Comparison of ENCODE assay signal across 1 cellular context in the genomic region with DNA sequence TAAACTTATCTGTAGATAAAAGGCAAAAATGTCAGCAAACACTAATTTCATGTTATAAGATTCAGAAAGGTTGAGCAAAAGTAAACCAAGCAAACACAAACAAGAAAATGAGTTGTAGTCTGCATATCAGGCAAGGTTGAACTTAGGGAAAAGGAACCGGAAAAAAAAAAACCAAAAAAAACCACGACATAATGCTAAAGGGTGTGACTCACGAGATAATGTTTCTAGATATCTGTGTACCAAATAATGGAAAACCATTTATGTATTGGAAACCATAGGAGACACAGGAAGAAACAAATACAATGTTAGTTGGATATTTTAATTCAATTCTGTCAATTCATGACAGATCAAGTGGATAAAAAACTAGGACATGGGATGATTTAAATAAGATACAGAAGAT.
TF ChIP-seq lines count a peak whose summit lies in the region.

No MANE protein-coding gene starts in this region.

TF ChIP-seq in K562, 482 proteins besides CTCF, POLR2A, EP300 and RAD21 (continued from another document):
- TF ChIP-seq, protein P1, sequence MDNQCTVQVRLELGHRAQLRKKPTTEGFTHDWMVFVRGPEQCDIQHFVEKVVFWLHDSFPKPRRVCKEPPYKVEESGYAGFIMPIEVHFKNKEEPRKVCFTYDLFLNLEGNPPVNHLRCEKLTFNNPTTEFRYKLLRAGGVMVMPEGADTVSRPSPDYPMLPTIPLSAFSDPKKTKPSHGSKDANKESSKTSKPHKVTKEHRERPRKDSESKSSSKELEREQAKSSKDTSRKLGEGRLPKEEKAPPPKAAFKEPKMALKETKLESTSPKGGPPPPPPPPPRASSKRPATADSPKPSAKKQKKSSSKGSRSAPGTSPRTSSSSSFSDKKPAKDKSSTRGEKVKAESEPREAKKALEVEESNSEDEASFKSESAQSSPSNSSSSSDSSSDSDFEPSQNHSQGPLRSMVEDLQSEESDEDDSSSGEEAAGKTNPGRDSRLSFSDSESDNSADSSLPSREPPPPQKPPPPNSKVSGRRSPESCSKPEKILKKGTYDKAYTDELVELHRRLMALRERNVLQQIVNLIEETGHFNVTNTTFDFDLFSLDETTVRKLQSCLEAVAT (IDR thresholded peaks at IDR 0.05) = no peak
- no peak for TF ChIP-seq ZNF354B (CRISPR knock-in tag; IDR thresholded peaks at IDR 0.05)
- TF ChIP-seq CREB1 (IDR thresholded peaks at IDR 0.05) = no peak
- TF ChIP-seq CREB1 (CRISPR knock-in tag; IDR thresholded peaks at IDR 0.05) = no peak
- no peak for TF ChIP-seq TBP (optimal IDR thresholded peaks at IDR 0.05; ENCODE audit: low read depth, low read length)
- TF ChIP-seq ZNF311 (CRISPR knock-in tag; IDR thresholded peaks at IDR 0.05) = no peak
- TF ChIP-seq DDX20 (tag; IDR thresholded peaks at IDR 0.05; ENCODE audit: low read depth) = no peak
- no peak for TF ChIP-seq SAP30 (IDR thresholded peaks at IDR 0.05; ENCODE audit: borderline replicate concordance, insufficient read depth, low read depth, low read length, poor library complexity, severe bottlenecking)
- TF ChIP-seq, protein P2, sequence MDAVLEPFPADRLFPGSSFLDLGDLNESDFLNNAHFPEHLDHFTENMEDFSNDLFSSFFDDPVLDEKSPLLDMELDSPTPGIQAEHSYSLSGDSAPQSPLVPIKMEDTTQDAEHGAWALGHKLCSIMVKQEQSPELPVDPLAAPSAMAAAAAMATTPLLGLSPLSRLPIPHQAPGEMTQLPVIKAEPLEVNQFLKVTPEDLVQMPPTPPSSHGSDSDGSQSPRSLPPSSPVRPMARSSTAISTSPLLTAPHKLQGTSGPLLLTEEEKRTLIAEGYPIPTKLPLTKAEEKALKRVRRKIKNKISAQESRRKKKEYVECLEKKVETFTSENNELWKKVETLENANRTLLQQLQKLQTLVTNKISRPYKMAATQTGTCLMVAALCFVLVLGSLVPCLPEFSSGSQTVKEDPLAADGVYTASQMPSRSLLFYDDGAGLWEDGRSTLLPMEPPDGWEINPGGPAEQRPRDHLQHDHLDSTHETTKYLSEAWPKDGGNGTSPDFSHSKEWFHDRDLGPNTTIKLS (IDR thresholded peaks at IDR 0.05; ENCODE audit: borderline replicate concordance, low read depth) = no peak
- TF ChIP-seq RFX1 (IDR thresholded peaks at IDR 0.05) = peak; percentile 19; the same call in 1 of the 2 replicates
- TF ChIP-seq, protein P3, sequence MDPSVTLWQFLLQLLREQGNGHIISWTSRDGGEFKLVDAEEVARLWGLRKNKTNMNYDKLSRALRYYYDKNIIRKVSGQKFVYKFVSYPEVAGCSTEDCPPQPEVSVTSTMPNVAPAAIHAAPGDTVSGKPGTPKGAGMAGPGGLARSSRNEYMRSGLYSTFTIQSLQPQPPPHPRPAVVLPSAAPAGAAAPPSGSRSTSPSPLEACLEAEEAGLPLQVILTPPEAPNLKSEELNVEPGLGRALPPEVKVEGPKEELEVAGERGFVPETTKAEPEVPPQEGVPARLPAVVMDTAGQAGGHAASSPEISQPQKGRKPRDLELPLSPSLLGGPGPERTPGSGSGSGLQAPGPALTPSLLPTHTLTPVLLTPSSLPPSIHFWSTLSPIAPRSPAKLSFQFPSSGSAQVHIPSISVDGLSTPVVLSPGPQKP (CRISPR knock-in tag; IDR thresholded peaks at IDR 0.05) = no peak
- no peak for TF ChIP-seq PHF21A (IDR thresholded peaks at IDR 0.05; ENCODE audit: borderline replicate concordance, low read depth)
- TF ChIP-seq ARHGAP35 (IDR thresholded peaks at IDR 0.05; ENCODE audit: partially characterized antibody) = no peak
- TF ChIP-seq DPF2 (IDR thresholded peaks at IDR 0.05) = peak; percentile 54; the same call in 1 of the 2 replicates
- TF ChIP-seq FOXJ3 (CRISPR knock-in tag; IDR thresholded peaks at IDR 0.05) = no peak
- TF ChIP-seq FOXJ2 (tag; IDR thresholded peaks at IDR 0.05) = 0 out of 2 replicates have a peak, but pooled peaks have one; percentile 21
- no peak for TF ChIP-seq ZNF830 (CRISPR knock-in tag; IDR thresholded peaks at IDR 0.05)
- TF ChIP-seq, protein P4, sequence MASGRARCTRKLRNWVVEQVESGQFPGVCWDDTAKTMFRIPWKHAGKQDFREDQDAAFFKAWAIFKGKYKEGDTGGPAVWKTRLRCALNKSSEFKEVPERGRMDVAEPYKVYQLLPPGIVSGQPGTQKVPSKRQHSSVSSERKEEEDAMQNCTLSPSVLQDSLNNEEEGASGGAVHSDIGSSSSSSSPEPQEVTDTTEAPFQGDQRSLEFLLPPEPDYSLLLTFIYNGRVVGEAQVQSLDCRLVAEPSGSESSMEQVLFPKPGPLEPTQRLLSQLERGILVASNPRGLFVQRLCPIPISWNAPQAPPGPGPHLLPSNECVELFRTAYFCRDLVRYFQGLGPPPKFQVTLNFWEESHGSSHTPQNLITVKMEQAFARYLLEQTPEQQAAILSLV (tag; IDR thresholded peaks at IDR 0.05) = no peak
- no peak for TF ChIP-seq SNRNP70 (optimal IDR thresholded peaks at IDR 0.05; ENCODE audit: low read depth, low read length)
- TF ChIP-seq, protein P5, sequence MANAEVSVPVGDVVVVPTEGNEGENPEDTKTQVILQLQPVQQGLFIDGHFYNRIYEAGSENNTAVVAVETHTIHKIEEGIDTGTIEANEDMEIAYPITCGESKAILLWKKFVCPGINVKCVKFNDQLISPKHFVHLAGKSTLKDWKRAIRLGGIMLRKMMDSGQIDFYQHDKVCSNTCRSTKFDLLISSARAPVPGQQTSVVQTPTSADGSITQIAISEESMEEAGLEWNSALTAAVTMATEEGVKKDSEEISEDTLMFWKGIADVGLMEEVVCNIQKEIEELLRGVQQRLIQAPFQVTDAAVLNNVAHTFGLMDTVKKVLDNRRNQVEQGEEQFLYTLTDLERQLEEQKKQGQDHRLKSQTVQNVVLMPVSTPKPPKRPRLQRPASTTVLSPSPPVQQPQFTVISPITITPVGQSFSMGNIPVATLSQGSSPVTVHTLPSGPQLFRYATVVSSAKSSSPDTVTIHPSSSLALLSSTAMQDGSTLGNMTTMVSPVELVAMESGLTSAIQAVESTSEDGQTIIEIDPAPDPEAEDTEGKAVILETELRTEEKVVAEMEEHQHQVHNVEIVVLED (CRISPR knock-in tag; IDR thresholded peaks at IDR 0.05) = no peak
- TF ChIP-seq MAZ (CRISPR knock-in tag; conservative IDR thresholded peaks at IDR 0.05 in 1 of 2, IDR thresholded peaks at IDR 0.05 in 1 of 2) = no peak
- no peak for TF ChIP-seq SMAD2 (IDR thresholded peaks at IDR 0.05; ENCODE audit: low read depth, low read length)
- TF ChIP-seq, protein P6, sequence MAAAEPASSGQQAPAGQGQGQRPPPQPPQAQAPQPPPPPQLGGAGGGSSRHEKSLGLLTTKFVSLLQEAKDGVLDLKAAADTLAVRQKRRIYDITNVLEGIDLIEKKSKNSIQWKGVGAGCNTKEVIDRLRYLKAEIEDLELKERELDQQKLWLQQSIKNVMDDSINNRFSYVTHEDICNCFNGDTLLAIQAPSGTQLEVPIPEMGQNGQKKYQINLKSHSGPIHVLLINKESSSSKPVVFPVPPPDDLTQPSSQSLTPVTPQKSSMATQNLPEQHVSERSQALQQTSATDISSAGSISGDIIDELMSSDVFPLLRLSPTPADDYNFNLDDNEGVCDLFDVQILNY (CRISPR knock-in tag; IDR thresholded peaks at IDR 0.05) = no peak
- TF ChIP-seq, protein P7, sequence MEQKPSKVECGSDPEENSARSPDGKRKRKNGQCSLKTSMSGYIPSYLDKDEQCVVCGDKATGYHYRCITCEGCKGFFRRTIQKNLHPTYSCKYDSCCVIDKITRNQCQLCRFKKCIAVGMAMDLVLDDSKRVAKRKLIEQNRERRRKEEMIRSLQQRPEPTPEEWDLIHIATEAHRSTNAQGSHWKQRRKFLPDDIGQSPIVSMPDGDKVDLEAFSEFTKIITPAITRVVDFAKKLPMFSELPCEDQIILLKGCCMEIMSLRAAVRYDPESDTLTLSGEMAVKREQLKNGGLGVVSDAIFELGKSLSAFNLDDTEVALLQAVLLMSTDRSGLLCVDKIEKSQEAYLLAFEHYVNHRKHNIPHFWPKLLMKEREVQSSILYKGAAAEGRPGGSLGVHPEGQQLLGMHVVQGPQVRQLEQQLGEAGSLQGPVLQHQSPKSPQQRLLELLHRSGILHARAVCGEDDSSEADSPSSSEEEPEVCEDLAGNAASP (IDR thresholded peaks at IDR 0.05) = no peak
- TF ChIP-seq ZNF324 (CRISPR knock-in tag; IDR thresholded peaks at IDR 0.05) = no peak
- TF ChIP-seq NCOA6 (IDR thresholded peaks at IDR 0.05) = no peak
- no peak for TF ChIP-seq NFYB (IDR thresholded peaks at IDR 0.05; ENCODE audit: extremely low read depth, insufficient read length)
- no peak for TF ChIP-seq SRF (CRISPR knock-in tag; IDR thresholded peaks at IDR 0.05)
- TF ChIP-seq PTRF (tag; IDR thresholded peaks at IDR 0.05) = no peak
